1 cellular context compared by ENCODE assay signal in the genomic region with DNA sequence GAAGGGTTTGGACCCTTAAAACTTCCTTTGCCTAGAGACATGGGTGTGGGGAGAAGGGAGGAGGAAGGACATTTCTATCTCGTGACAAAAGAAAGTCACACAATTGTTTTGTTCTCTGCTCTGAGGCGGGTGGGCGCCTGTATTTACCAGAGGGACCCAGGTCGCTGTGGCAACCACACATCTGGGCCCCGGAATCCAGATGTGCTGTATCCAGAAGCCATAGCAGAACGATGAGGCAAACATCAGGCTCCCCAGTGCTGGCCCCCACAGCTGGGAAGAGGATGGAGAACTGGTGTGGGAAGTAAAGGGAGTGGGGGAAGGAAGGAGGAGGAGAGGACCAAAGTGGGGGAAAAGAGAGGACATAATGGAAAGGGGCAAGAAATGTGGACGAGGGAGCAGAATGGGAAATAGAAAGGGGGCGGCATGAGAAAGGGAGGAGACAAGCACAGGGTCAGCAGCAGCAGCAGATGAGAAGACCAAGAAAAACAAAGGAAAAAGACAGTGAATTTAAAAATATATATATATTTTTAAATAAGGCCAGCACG.
A peak's percentile ranks its signal among the peaks of the same experiment; 100 is the strongest.
TF ChIP-seq lines count a peak whose summit lies in the region.

No MANE protein-coding gene starts in this region.

TF ChIP-seq in HEK293, 187 proteins besides CTCF, POLR2A, EP300 and RAD21 (continued from another document):
- TF ChIP-seq ZNF658 (tag by site-specific recombination; IDR thresholded peaks at IDR 0.05), result no peak
- TF ChIP-seq TRIM28 (IDR thresholded peaks at IDR 0.05; ENCODE audit: borderline replicate concordance, low read length), result no peak
- no peak for TF ChIP-seq ZNF843 (tag by site-specific recombination; IDR thresholded peaks at IDR 0.05)
- TF ChIP-seq EGR2 (tag by site-specific recombination; IDR thresholded peaks at IDR 0.05; ENCODE audit: low read depth), result peak; percentile 44; the same call in 1 of the 2 replicates
- no peak for TF ChIP-seq HOXA7 (CRISPR knock-in tag; IDR thresholded peaks at IDR 0.05; ENCODE audit: borderline replicate concordance)
- TF ChIP-seq ZNF354C (tag by site-specific recombination; IDR thresholded peaks at IDR 0.05; ENCODE audit: borderline replicate concordance, low read depth), result no peak
- TF ChIP-seq ZNF16 (tag by site-specific recombination; IDR thresholded peaks at IDR 0.05; ENCODE audit: low read depth), result no peak
- no peak for TF ChIP-seq SP3 (tag by site-specific recombination; IDR thresholded peaks at IDR 0.05)
- 0 out of 2 replicates have a peak, but pooled peaks have one; percentile 6 for TF ChIP-seq PRDM1 (tag by site-specific recombination; IDR thresholded peaks at IDR 0.05)
- TF ChIP-seq, protein P1, sequence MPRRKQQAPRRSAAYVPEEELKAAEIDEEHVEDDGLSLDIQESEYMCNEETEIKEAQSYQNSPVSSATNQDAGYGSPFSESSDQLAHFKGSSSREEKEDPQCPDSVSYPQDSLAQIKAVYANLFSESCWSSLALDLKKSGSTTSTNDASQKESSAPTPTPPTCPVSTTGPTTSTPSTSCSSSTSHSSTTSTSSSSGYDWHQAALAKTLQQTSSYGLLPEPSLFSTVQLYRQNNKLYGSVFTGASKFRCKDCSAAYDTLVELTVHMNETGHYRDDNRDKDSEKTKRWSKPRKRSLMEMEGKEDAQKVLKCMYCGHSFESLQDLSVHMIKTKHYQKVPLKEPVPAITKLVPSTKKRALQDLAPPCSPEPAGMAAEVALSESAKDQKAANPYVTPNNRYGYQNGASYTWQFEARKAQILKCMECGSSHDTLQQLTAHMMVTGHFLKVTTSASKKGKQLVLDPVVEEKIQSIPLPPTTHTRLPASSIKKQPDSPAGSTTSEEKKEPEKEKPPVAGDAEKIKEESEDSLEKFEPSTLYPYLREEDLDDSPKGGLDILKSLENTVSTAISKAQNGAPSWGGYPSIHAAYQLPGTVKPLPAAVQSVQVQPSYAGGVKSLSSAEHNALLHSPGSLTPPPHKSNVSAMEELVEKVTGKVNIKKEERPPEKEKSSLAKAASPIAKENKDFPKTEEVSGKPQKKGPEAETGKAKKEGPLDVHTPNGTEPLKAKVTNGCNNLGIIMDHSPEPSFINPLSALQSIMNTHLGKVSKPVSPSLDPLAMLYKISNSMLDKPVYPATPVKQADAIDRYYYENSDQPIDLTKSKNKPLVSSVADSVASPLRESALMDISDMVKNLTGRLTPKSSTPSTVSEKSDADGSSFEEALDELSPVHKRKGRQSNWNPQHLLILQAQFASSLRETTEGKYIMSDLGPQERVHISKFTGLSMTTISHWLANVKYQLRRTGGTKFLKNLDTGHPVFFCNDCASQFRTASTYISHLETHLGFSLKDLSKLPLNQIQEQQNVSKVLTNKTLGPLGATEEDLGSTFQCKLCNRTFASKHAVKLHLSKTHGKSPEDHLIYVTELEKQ (tag by site-specific recombination; IDR thresholded peaks at IDR 0.05; ENCODE audit: borderline replicate concordance), result no peak
- no peak for TF ChIP-seq ZNF23 (tag by site-specific recombination; IDR thresholded peaks at IDR 0.05; ENCODE audit: borderline replicate concordance)
